15 cellular contexts compared by ENCODE assay signal in the genomic region with DNA sequence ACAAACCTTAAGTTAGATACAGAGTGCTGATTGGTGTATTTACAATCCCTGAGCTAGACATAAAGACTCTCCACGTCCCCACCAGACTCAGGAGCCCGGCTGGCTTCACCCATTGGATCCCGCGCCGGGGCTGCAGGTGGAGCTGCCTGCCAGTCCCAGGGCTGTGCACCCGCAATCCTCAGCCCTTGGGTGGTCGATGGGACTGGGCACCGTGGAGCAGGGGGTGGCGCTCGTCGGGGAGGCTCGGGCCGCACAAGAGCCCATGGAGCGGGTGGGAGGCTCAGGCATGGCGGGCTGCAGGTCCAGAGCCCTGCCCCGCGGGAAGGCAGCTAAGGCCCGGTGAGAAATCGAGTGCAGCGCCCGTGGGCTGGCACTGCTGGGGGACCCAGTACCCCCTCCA. TPM values are rescaled to one million over a fixed set of nuclear protein-coding genes. Genes with fewer than 3 reads are reported as not detected.
"Had no signal": no experiment of that assay in that cellular context is flagged by ENCODE, and none has a peak within 500 bp of the region (broad histone marks: within the 10 kb centered on the region; RNA-seq: fewer than 3 reads in every experiment).

No MANE protein-coding gene starts in this region.

RNA-seq across cellular contexts. Expression of gene GSX1, which starts 44.1 kb away (rescaled TPM):
- total RNA-seq: activated B cell treated with CpG ODN at 0.5 μM for 24 hours; activated CD4-positive, alpha-beta memory T cell treated with anti-CD3 and anti-CD28 coated beads for 36 hours; activated CD4-positive, alpha-beta memory T cell treated with anti-CD3 and anti-CD28 coated beads, Interleukin-2, amount 10 ng/mL, durations not matched to agents 7 days and 5 days; activated CD4-positive, alpha-beta T cell treated with anti-CD3 and anti-CD28 coated beads for 36 hours; activated CD4-positive, alpha-beta T cell treated with anti-CD3 and anti-CD28 coated beads, Interleukin-2, amount 10 ng/mL, durations not matched to agents 24 days and 14 days; activated CD4-positive, alpha-beta T cell treated with anti-CD3 and anti-CD28 coated beads, Interleukin-2, amount 10 ng/mL, durations not matched to agents 7 days and 5 days; activated CD8-positive, alpha-beta memory T cell treated with anti-CD3 and anti-CD28 coated beads for 36 hours; activated CD8-positive, alpha-beta memory T cell treated with anti-CD3 and anti-CD28 coated beads, Interleukin-2, amount 10 ng/mL, durations not matched to agents 7 days and 5 days; activated CD8-positive, alpha-beta T cell treated with anti-CD3 and anti-CD28 coated beads for 36 hours; activated CD8-positive, alpha-beta T cell treated with anti-CD3 and anti-CD28 coated beads, Interleukin-2, amount 10 ng/mL, durations not matched to agents 7 days and 5 days; T-cell; T-helper 1 cell treated with Interleukin-12 subunit alpha and Interleukin-12 subunit beta and Interleukin-4 antibody, amounts not matched to agents 30 ng/mL and 1 ng/mL, for 36 hours; T-helper 17 cell; T-helper 2 cell treated with Interferon-gamma antibody and Interleukin-4, amounts not matched to agents 100 ng/mL and 5 ng/mL, for 36 hours; WTC11 had no signal
